Comparison of ENCODE assay signal across 1 cellular context in the genomic region with DNA sequence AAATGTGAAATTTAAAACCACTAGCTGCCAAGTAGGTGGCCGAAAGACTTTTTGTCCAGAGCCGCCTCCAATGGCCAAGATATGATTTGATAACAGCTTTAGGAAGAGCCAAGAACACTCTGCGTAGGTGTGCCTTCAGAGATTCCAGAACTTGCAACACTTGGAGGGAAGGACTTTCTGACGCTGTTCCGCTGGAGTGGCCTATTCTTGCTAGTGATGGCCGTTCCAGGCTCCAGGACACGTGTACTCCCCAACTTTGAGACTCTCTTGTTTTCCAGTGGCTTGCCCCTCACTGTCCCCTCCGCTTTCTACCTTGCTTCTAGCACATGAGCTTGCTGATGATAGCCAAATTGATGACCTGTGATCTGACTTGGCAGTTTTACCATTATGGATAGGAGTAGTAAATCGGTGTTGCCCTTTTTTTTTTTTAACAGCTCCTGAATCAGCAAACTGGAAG.
TF ChIP-seq lines count a peak whose summit lies in the region.

No MANE protein-coding gene starts in this region.

TF ChIP-seq in HEK293, 187 proteins besides CTCF, POLR2A, EP300 and RAD21 (continued from another document):
- TF ChIP-seq PRDM4 (tag by site-specific recombination; IDR thresholded peaks at IDR 0.05): no peak
- TF ChIP-seq SP2 (tag by site-specific recombination; IDR thresholded peaks at IDR 0.05): no peak
- TF ChIP-seq ZFP3 (tag by site-specific recombination; IDR thresholded peaks at IDR 0.05; ENCODE audit: low read depth): no peak
- no peak for TF ChIP-seq ZBTB1 (tag by site-specific recombination; IDR thresholded peaks at IDR 0.05)
- TF ChIP-seq ZNF114 (tag by site-specific recombination; IDR thresholded peaks at IDR 0.05): no peak
- 0 out of 2 replicates have a peak, but pooled peaks have one; percentile 8 for TF ChIP-seq ZNF629 (tag by site-specific recombination; IDR thresholded peaks at IDR 0.05)
- TF ChIP-seq MEIS1 (CRISPR knock-in tag; IDR thresholded peaks at IDR 0.05; ENCODE audit: borderline replicate concordance): no peak
- no peak for TF ChIP-seq ZNF670 (tag by site-specific recombination; IDR thresholded peaks at IDR 0.05; ENCODE audit: low read depth)
- TF ChIP-seq ZNF350 (tag by site-specific recombination; IDR thresholded peaks at IDR 0.05): no peak
- TF ChIP-seq, protein P1, sequence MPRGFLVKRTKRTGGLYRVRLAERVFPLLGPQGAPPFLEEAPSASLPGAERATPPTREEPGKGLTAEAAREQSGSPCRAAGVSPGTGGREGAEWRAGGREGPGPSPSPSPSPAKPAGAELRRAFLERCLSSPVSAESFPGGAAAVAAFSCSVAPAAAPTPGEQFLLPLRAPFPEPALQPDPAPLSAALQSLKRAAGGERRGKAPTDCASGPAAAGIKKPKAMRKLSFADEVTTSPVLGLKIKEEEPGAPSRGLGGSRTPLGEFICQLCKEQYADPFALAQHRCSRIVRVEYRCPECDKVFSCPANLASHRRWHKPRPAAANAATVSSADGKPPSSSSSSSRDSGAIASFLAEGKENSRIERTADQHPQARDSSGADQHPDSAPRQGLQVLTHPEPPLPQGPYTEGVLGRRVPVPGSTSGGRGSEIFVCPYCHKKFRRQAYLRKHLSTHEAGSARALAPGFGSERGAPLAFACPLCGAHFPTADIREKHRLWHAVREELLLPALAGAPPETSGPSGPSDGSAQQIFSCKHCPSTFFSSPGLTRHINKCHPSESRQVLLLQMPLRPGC (tag by site-specific recombination; IDR thresholded peaks at IDR 0.05): no peak
- TF ChIP-seq ZNF121 (tag by site-specific recombination; IDR thresholded peaks at IDR 0.05): no peak
- no peak for TF ChIP-seq KLF9 (tag by site-specific recombination; IDR thresholded peaks at IDR 0.05; ENCODE audit: low read depth)
- TF ChIP-seq, protein P2, sequence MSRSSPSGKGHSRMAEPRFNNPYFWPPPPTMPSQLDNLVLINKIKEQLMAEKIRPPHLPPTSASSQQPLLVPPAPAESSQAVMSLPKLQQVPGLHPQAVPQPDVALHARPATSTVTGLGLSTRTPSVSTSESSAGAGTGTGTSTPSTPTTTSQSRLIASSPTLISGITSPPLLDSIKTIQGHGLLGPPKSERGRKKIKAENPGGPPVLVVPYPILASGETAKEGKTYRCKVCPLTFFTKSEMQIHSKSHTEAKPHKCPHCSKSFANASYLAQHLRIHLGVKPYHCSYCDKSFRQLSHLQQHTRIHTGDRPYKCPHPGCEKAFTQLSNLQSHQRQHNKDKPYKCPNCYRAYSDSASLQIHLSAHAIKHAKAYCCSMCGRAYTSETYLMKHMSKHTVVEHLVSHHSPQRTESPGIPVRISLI (tag by site-specific recombination; IDR thresholded peaks at IDR 0.05): 0 out of 2 replicates have a peak, but pooled peaks have one; percentile 14
- 0 out of 2 replicates have a peak, but pooled peaks have one; percentile 19 for TF ChIP-seq EGR2 (tag by site-specific recombination; IDR thresholded peaks at IDR 0.05; ENCODE audit: low read depth)
- TF ChIP-seq OSR2 (tag by site-specific recombination; IDR thresholded peaks at IDR 0.05): no peak
- 0 out of 2 replicates have a peak, but pooled peaks have one; percentile 2 for TF ChIP-seq ZEB2 (tag by site-specific recombination; IDR thresholded peaks at IDR 0.05)
- no peak for TF ChIP-seq SALL2 (tag by site-specific recombination; IDR thresholded peaks at IDR 0.05; ENCODE audit: borderline replicate concordance)
- TF ChIP-seq ZNF184 (tag by site-specific recombination; IDR thresholded peaks at IDR 0.05): no peak
- no peak for TF ChIP-seq ZNF18 (tag by site-specific recombination; IDR thresholded peaks at IDR 0.05)
- no peak for TF ChIP-seq ZSCAN16 (tag by site-specific recombination; IDR thresholded peaks at IDR 0.05)
- TF ChIP-seq ZFHX2 (tag by site-specific recombination; conservative IDR thresholded peaks at IDR 0.05): peak; percentile 24; the same call in 1 of the 2 replicates
- no peak for TF ChIP-seq BCL11A (tag by site-specific recombination; IDR thresholded peaks at IDR 0.05; ENCODE audit: low read depth)
- no peak for TF ChIP-seq SP3 (tag by site-specific recombination; IDR thresholded peaks at IDR 0.05)
- no peak for TF ChIP-seq ZBTB48 (tag by site-specific recombination; IDR thresholded peaks at IDR 0.05)
- no peak for TF ChIP-seq ZSCAN30 (tag by site-specific recombination; IDR thresholded peaks at IDR 0.05)
- 0 out of 2 replicates have a peak, but pooled peaks have one; percentile 23 for TF ChIP-seq ZFP69B (tag by site-specific recombination; IDR thresholded peaks at IDR 0.05)
- TF ChIP-seq ZNF830 (tag by site-specific recombination; IDR thresholded peaks at IDR 0.05; ENCODE audit: low read depth): no peak
- TF ChIP-seq PATZ1 (tag by site-specific recombination; IDR thresholded peaks at IDR 0.05): no peak
- peak; percentile 97 for TF ChIP-seq ZNF341 (tag by site-specific recombination; IDR thresholded peaks at IDR 0.05; ENCODE audit: low read depth)
- TF ChIP-seq ZNF248 (tag by site-specific recombination; IDR thresholded peaks at IDR 0.05): no peak
- no peak for TF ChIP-seq ZNF174 (tag by site-specific recombination; IDR thresholded peaks at IDR 0.05)
